Comparison of ENCODE assay signal across 17 cellular contexts in the genomic region with DNA sequence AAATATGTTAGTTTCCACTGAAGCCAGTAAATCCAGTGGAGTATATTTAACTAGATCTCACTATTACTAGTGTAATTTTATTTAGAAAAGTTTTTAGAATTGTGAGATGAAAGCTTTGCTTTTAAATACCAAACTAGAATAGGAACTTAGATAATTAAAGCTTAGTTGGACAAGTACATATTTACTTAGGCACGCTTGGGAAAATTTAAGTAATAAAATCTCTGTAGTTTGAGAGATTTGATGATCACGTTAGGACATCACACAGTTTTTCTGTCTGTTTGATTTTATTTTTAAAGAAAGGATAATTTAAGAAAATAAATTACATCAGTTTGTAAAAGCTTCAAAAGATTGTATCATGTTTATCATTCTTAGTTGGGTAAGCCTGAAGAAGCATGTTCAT.
DNase-seq lines count a peak whose midpoint lies in the region; ATAC-seq, FAIRE-seq and TF ChIP-seq lines count a peak whose summit lies in the region.
"Had no signal": no experiment of that assay in that cellular context is flagged by ENCODE, and none has a peak within 500 bp of the region (broad histone marks: within the 10 kb centered on the region; RNA-seq: fewer than 3 reads in every experiment).

No MANE protein-coding gene starts in this region.

- no peaks in the 10 kb centered on the region for H3K27me3 ChIP-seq in liver (ENCODE audit: control insufficient read depth in 4 of 4, insufficient read depth in 4 of 4, low read length in 3 of 4)
- no peaks in the 10 kb centered on the region for H3K27me3 ChIP-seq in HepG2 (ENCODE audit: control insufficient read depth in 1 of 2, insufficient read depth in 2 of 2, low read length in 2 of 2)
- H3K27me3 ChIP-seq: BE2C had no signal

- DNase-seq in HepG2 (ENCODE audit: low spot score): no peak
- DNase-seq in OCI-LY7 (ENCODE audit: low spot score): no peak
- no peak for DNase-seq in epithelial cell of prostate (ENCODE audit: low read depth, low spot score)
- DNase-seq in NCI-H1930 (lab: John Stamatoyannopoulos, UW): no peak
- DNase-seq in stimulated activated naive B cell treated with anti-CD40 and anti-IgM and Interleukin-4, amounts not matched to agents 10 μg/mL and 1 μg/mL and 100 μg/mL, for 72 hours: no peak
- DNase-seq: ACHN; BE2C; C1 segment of cervical spinal cord; Calu3; CD8-positive, alpha-beta T cell; DMS79 treated with DMSO at 0.1 percent for 48 hours; GF-D8; H9 had no signal

- no peaks in the 10 kb centered on the region for H3K9me3 ChIP-seq in liver (ENCODE audit: control insufficient read depth in 4 of 4, low read length in 3 of 4)
- H3K9me3 ChIP-seq in HepG2 (ENCODE audit: low read length): no peaks in the 10 kb centered on the region
- no peaks in the 10 kb centered on the region for H3K9me3 ChIP-seq in OCI-LY7 (ENCODE audit: low read length)
- H3K9me3 ChIP-seq: BE2C had no signal

- in situ Hi-C loops in HepG2 (cut with HindIII; ENCODE audit: extremely low pct_ligation_motif_present, low pct_unique_long_range_greater_than_20kb): no loop called here

- TF ChIP-seq POLR2A in HepG2 (IDR thresholded peaks at IDR 0.05; ENCODE audit: insufficient read depth in 1 of 2, low read depth in 2 of 2, low read length in 2 of 2): no peak

- H3K36me3 Mint-ChIP-seq in stimulated activated naive B cell treated with anti-CD40 and anti-IgM and Interleukin-4, amounts not matched to agents 10 μg/mL and 1 μg/mL and 100 μg/mL, for 72 hours: peaks cover 34 to 45% of the 10 kb centered on the region in 2 donors

- H3K79me2 ChIP-seq in HepG2 (ENCODE audit: insufficient read depth, low read length): no peaks in the 10 kb centered on the region
- H3K79me2 ChIP-seq in OCI-LY7 (ENCODE audit: insufficient read depth, low read depth, low read length): no peaks in the 10 kb centered on the region

- no peak overlapping the region for H3K27ac Mint-ChIP-seq in stimulated activated naive B cell treated with anti-CD40 and anti-IgM and Interleukin-4, amounts not matched to agents 10 μg/mL and 1 μg/mL and 100 μg/mL, for 72 hours
- H3K27ac Mint-ChIP-seq: CD8-positive, alpha-beta T cell; H9 had no signal

- WGBS in liver: 34% methylated on average over 2 of the region's 2 CpGs
- WGBS in HepG2 (ENCODE audit: low lambda C conversion rate): 95% methylated on average over 2 of the region's 2 CpGs

- TF ChIP-seq EP300 in HepG2 (IDR thresholded peaks at IDR 0.05; ENCODE audit: low read depth in 2 of 2, low read length in 2 of 2): no peak
- TF ChIP-seq EP300 in HepG2 (CRISPR knock-in tag; IDR thresholded peaks at IDR 0.05; ENCODE audit: borderline replicate concordance): no peak

- FAIRE-seq in HepG2 (lab: Jason Lieb, UNC): no peak
- FAIRE-seq: A204.1, H1 had no signal

- H3K4me2 ChIP-seq in HepG2 (ENCODE audit: low read depth, low read length) (no peak overlapping the region), OCI-LY7 (ENCODE audit: low read length) (no peak overlapping the region)

- H3K4me1 ChIP-seq in liver (ENCODE audit: control insufficient read depth in 4 of 4, insufficient read depth in 4 of 4, low read length in 3 of 4) (peaks cover 0 to 10% (median 1%) of the 10 kb centered on the region in 4 donors), HepG2 (ENCODE audit: insufficient read depth, low read length) (peaks cover 15% of the 10 kb centered on the region; the same call in 1 of the 2 replicates), OCI-LY7 (ENCODE audit: insufficient read depth, low read length, poor library complexity, severe bottlenecking) (no peaks in the 10 kb centered on the region)
- H3K4me1 ChIP-seq: BE2C had no signal

- no peaks in the 10 kb centered on the region for H3K27me3 Mint-ChIP-seq in stimulated activated naive B cell treated with anti-CD40 and anti-IgM and Interleukin-4, amounts not matched to agents 10 μg/mL and 1 μg/mL and 100 μg/mL, for 72 hours

- H3K4me3 Mint-ChIP-seq in stimulated activated naive B cell treated with anti-CD40 and anti-IgM and Interleukin-4, amounts not matched to agents 10 μg/mL and 1 μg/mL and 100 μg/mL, for 72 hours: no peak overlapping the region
- H3K4me3 Mint-ChIP-seq: CD8-positive, alpha-beta T cell; H9 had no signal

- no peaks in the 10 kb centered on the region for H3K9me3 Mint-ChIP-seq in stimulated activated naive B cell treated with anti-CD40 and anti-IgM and Interleukin-4, amounts not matched to agents 10 μg/mL and 1 μg/mL and 100 μg/mL, for 72 hours
- H3K9me3 Mint-ChIP-seq: CD8-positive, alpha-beta T cell; H9 had no signal

- H3K4me3 ChIP-seq in liver (ENCODE audit: low read depth in 1 of 3, low read length in 3 of 3): no peak overlapping the region
- H3K4me3 ChIP-seq in HepG2 (replicated peaks in 1 of 3; ENCODE audit: insufficient read depth in 1 of 3, low read depth in 2 of 3, low read length in 3 of 3): no peak overlapping the region
- H3K4me3 ChIP-seq in OCI-LY7 (ENCODE audit: low read depth, low read length, poor library complexity, severe bottlenecking): no peak overlapping the region

- no peak overlapping the region for H2AFZ ChIP-seq in HepG2 (ENCODE audit: low read length)
- H2AFZ ChIP-seq in OCI-LY7 (ENCODE audit: low read length): no peak overlapping the region

- CTCF ChIA-PET in HepG2 (lab: Yijun Ruan, JAX; ENCODE audit: low intra/inter-chr PET ratio, low total read pairs): no interaction called here
- CTCF ChIA-PET in OCI-LY7 (lab: Charles Lee; ENCODE audit: unreplicated experiment): no interaction called here

- no peak for TF ChIP-seq CTCF in liver (IDR thresholded peaks at IDR 0.05; ENCODE audit: low read depth, low read length, missing input control)
- no peak for TF ChIP-seq CTCF in HepG2 (CRISPR knock-in tag; IDR thresholded peaks at IDR 0.05)
- no peak for TF ChIP-seq CTCF in OCI-LY7 (conservative IDR thresholded peaks at IDR 0.05; ENCODE audit: low read length)

- intact Hi-C loops in HepG2 (cut with micrococcal nuclease; ENCODE audit: unreplicated experiment): no loop called here
- intact Hi-C loops in OCI-LY7 (cut with micrococcal nuclease; ENCODE audit: unreplicated experiment): no loop called here

- no peak for TF ChIP-seq RAD21 in liver (IDR thresholded peaks at IDR 0.05)
- TF ChIP-seq RAD21 in HepG2 (CRISPR knock-in tag; IDR thresholded peaks at IDR 0.05): no peak

- H3K27ac ChIP-seq in liver (ENCODE audit: low read depth in 1 of 2, low read length in 2 of 2) (no peak overlapping the region), HepG2 (ENCODE audit: extremely low read length, insufficient read depth, low read length) (no peak overlapping the region), OCI-LY7 (ENCODE audit: low read depth, low read length, poor library complexity, severe bottlenecking) (no peak overlapping the region), epithelial cell of prostate (peak overlapping the region; percentile 60)

- H3K36me3 ChIP-seq in liver (ENCODE audit: control insufficient read depth in 4 of 4, insufficient read depth in 3 of 4, low read depth in 1 of 4, low read length in 3 of 4): peaks cover 0 to 14% (median 4%) of the 10 kb centered on the region in 4 donors
- peaks cover 32 to 84% of the 10 kb centered on the region in 2 experiments for H3K36me3 ChIP-seq in HepG2 (replicated peaks in 1 of 2; ENCODE audit: control insufficient read depth in 1 of 2, insufficient read depth in 2 of 2, low read length in 2 of 2)
- peaks cover 81% of the 10 kb centered on the region for H3K36me3 ChIP-seq in OCI-LY7 (ENCODE audit: insufficient read depth, low read length)
- H3K36me3 ChIP-seq: BE2C had no signal

- peaks cover 2 to 5% of the 10 kb centered on the region in 2 donors for H3K4me1 Mint-ChIP-seq in stimulated activated naive B cell treated with anti-CD40 and anti-IgM and Interleukin-4, amounts not matched to agents 10 μg/mL and 1 μg/mL and 100 μg/mL, for 72 hours
- H3K4me1 Mint-ChIP-seq: H9 had no signal

- H4K20me1 ChIP-seq in HepG2 (ENCODE audit: insufficient read depth, low read length) (no peaks in the 10 kb centered on the region; the same call in 1 of the 2 replicates), OCI-LY7 (ENCODE audit: insufficient read depth, low read length) (no peaks in the 10 kb centered on the region)

- no peaks in the 10 kb centered on the region for H3K9me2 ChIP-seq in OCI-LY7 (ENCODE audit: insufficient read depth, low read length)

- BruUV-seq in HepG2 (replicated peaks; lab: Mats Ljungman, UMichigan) (no TSS peak), OCI-LY7 (replicated peaks; lab: Mats Ljungman, UMichigan) (TSS peak; percentile 1)

- POLR2A ChIA-PET in HepG2 (lab: Yijun Ruan, JAX): no interaction called here
- POLR2A ChIA-PET in OCI-LY7 (lab: Charles Lee): interaction anchor here (0.6 to 1.6 kb wide), 5 partner anchors 10 to 457 kb away, joined by 3 to 5 read pairs (median 3); no protein-coding TSS in a partner anchor

- H3K9ac ChIP-seq in liver (ENCODE audit: low read depth in 1 of 2, low read length in 2 of 2) (no peak overlapping the region), HepG2 (ENCODE audit: insufficient read depth, low read depth, low read length) (no peak overlapping the region)

- no peak for ATAC-seq in HepG2
- no peak for ATAC-seq in SK-N-SH treated with all-trans-retinoic acid at 6 μM for 48 hours
- ATAC-seq in stimulated activated naive B cell treated with anti-CD40 and anti-IgM and Interleukin-4, amounts not matched to agents 10 μg/mL and 1 μg/mL and 100 μg/mL, for 72 hours (replicated peaks): no peak
- ATAC-seq: CD8-positive, alpha-beta T cell had no signal

TF ChIP-seq in liver, 16 proteins besides CTCF, POLR2A, EP300 and RAD21 (continues in another document):
- TF ChIP-seq FOXA1 (IDR thresholded peaks at IDR 0.05) (peak; percentile 59), FOXA2 (IDR thresholded peaks at IDR 0.05) (peak; percentile 78), HNF4A (conservative IDR thresholded peaks at IDR 0.05) (no peak), TAF1 (conservative IDR thresholded peaks at IDR 0.05) (no peak)

TF ChIP-seq in HepG2, 621 proteins besides CTCF, POLR2A, EP300 and RAD21 (continues in another document):
- TF ChIP-seq ZNF670 (CRISPR knock-in tag; IDR thresholded peaks at IDR 0.05; ENCODE audit: borderline replicate concordance): no peak
- TF ChIP-seq, protein P1, sequence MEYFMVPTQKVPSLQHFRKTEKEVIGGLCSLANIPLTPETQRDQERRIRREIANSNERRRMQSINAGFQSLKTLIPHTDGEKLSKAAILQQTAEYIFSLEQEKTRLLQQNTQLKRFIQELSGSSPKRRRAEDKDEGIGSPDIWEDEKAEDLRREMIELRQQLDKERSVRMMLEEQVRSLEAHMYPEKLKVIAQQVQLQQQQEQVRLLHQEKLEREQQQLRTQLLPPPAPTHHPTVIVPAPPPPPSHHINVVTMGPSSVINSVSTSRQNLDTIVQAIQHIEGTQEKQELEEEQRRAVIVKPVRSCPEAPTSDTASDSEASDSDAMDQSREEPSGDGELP (IDR thresholded peaks at IDR 0.05; ENCODE audit: borderline replicate concordance, low read depth): no peak

TF ChIP-seq in SK-N-SH treated with all-trans-retinoic acid at 6 μM for 48 hours, 23 proteins besides CTCF, POLR2A, EP300 and RAD21 (continues in another document):
- no peak for TF ChIP-seq ARNTL (CRISPR knock-in tag; IDR thresholded peaks at IDR 0.05; ENCODE audit: borderline replicate concordance, low read depth)
- TF ChIP-seq ZFP3 (CRISPR knock-in tag; IDR thresholded peaks at IDR 0.05): no peak
